In genomic region chr10:44993922-44994751, GRCh38 we compare ENCODE assay signal across 1 cellular context.
TF ChIP-seq lines count a peak whose summit lies in the region.

No MANE protein-coding gene starts in this region.

TF ChIP-seq in K562, 482 proteins besides CTCF, POLR2A, EP300 and RAD21:
- TF ChIP-seq CSDE1 (IDR thresholded peaks at IDR 0.05) (no peak), MBD1 (CRISPR knock-in tag; IDR thresholded peaks at IDR 0.05) (no peak), PHF8 (IDR thresholded peaks at IDR 0.05; ENCODE audit: borderline replicate concordance, low read length) (no peak), ZBTB11 (CRISPR knock-in tag; IDR thresholded peaks at IDR 0.05) (no peak), COPS2 (conservative IDR thresholded peaks at IDR 0.05) (no peak)
